7 cellular contexts compared by ENCODE assay signal in the genomic region with DNA sequence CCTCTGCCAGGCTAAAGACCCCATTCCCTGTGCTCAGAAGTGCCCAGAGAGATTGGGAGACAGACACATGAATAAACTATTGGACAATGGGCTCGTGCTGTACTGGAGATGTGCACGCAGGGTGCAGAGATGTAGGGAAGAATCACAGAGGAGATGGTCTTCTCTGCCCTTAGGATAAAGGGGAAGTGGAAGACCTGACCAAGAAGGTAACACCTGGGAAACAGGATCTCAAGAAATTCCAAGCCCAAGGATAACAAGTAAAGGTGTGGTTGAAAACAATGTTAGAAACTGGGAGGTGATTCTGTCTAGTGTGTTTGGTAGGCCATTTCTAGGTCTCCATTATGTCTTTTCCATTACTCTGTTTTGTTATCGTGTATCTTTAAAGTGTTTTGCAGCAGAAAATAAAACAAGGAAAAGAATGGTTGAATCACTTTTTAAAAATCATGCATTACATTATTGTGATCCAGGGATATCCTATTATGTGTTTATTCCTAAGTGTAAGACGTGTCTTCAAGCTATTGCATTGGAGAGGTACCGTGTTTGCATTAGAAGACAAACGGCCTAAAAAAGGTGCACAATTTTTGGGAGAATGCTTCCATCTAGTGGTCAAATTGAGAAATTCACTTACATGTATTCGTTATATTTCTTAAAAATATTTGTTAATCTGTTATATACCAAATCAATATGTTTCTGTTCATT. TPM values are rescaled to one million over a fixed set of nuclear protein-coding genes. Genes with fewer than 3 reads are reported as not detected.
DNase-seq lines count a peak whose midpoint lies in the region; FAIRE-seq and TF ChIP-seq lines count a peak whose summit lies in the region.

No MANE protein-coding gene starts in this region.

- FAIRE-seq in frontal cortex (lab: Jason Lieb, UNC) (peak; percentile 94), small intestine (lab: Jason Lieb, UNC) (peak; percentile 23)

- no peaks in the 10 kb centered on the region for H3K4me1 Mint-ChIP-seq in activated T-cell treated with anti-CD3 and anti-CD28 coated beads, Interleukin-2, amount 50 U/mL, for 24 hours (ENCODE audit: low read depth)

- H3K9me3 Mint-ChIP-seq in activated T-cell treated with anti-CD3 and anti-CD28 coated beads, Interleukin-2, amount 50 U/mL, for 24 hours = no peaks in the 10 kb centered on the region

- no peaks in the 10 kb centered on the region for H3K27me3 ChIP-seq in small intestine (ENCODE audit: control insufficient read depth in 2 of 2, insufficient read depth in 2 of 2, low read length in 2 of 2)

- no peak overlapping the region for H3K4me3 Mint-ChIP-seq in activated T-cell treated with anti-CD3 and anti-CD28 coated beads, Interleukin-2, amount 50 U/mL, for 24 hours

- H3K27ac Mint-ChIP-seq in activated T-cell treated with anti-CD3 and anti-CD28 coated beads, Interleukin-2, amount 50 U/mL, for 24 hours = no peak overlapping the region

- peak; percentile 43 for TF ChIP-seq CTCF in GM10248 (IDR thresholded peaks at IDR 0.05; ENCODE audit: control extremely low read depth, extremely low read depth, low read depth, missing control alignments)

- H3K36me3 Mint-ChIP-seq in activated T-cell treated with anti-CD3 and anti-CD28 coated beads, Interleukin-2, amount 50 U/mL, for 24 hours (ENCODE audit: low read depth) = no peaks in the 10 kb centered on the region

- DNase-seq in GM10248 (ENCODE audit: extremely low spot score) (peak; percentile 28), H4 (ENCODE audit: low spot score) (peak; percentile 48), NCI-H1105 treated with DMSO at 0.1 percent for 48 hours (lab: John Stamatoyannopoulos, UW) (peak; percentile 78), SKM-1 (lab: John Stamatoyannopoulos, UW; ENCODE audit: unreplicated experiment) (peak; percentile 68), frontal cortex (ENCODE audit: low spot score in 2 of 2) (peak; percentile 0 to 7), small intestine (peak; percentile 51)
- no peak for DNase-seq in activated T-cell treated with anti-CD3 and anti-CD28 coated beads, Interleukin-2, amount 50 U/mL, for 24 hours

- POLR2A ChIA-PET in GM10248 (lab: Yijun Ruan, JAX) = no interaction called here

- CTCF ChIA-PET in GM10248 (lab: Yijun Ruan, JAX) = interaction anchor here (0.6 to 5.8 kb wide), 15 partner anchors 10 to 1312 kb away, joined by 3 to 69 read pairs (median 3); a partner anchor contains a TSS

- H3K4me3 ChIP-seq in small intestine (ENCODE audit: low read depth in 1 of 2, low read length in 2 of 2) = no peak overlapping the region

- no peaks in the 10 kb centered on the region for H3K36me3 ChIP-seq in small intestine (ENCODE audit: control insufficient read depth in 2 of 2, insufficient read depth in 2 of 2, low read length in 2 of 2)

- H3K9me3 ChIP-seq in small intestine (ENCODE audit: control insufficient read depth, low read depth) = no peaks in the 10 kb centered on the region

- 33 to 37% (median 36%) methylated on average over 7 of the region's 7 CpGs for WGBS in small intestine, 3 donors

- H3K27me3 Mint-ChIP-seq in activated T-cell treated with anti-CD3 and anti-CD28 coated beads, Interleukin-2, amount 50 U/mL, for 24 hours = no peaks in the 10 kb centered on the region

- H3K4me1 ChIP-seq in small intestine (ENCODE audit: control insufficient read depth in 2 of 2, insufficient read depth in 1 of 2, low read depth in 1 of 2, low read length in 1 of 2) = no peaks in the 10 kb centered on the region

- H3K27ac ChIP-seq in small intestine (ENCODE audit: low read depth in 1 of 2, low read length in 1 of 2) = no peak overlapping the region

RNA-seq across cellular contexts. Expression of a gene that starts 40.8 kb away (rescaled TPM):
- 28.0 and 30.4 TPM in 2 replicates for total RNA-seq in H4 (2014; rRNA removed; shearing (Covaris generic))
- 55.4 TPM for total RNA-seq in frontal cortex
- 100 to 1,000 TPM in 1 of 3 donors, 10 to 100 TPM in 2; 40.0 to 128 (median 50.3) TPM for polyA plus RNA-seq in small intestine
